In the genomic region with DNA sequence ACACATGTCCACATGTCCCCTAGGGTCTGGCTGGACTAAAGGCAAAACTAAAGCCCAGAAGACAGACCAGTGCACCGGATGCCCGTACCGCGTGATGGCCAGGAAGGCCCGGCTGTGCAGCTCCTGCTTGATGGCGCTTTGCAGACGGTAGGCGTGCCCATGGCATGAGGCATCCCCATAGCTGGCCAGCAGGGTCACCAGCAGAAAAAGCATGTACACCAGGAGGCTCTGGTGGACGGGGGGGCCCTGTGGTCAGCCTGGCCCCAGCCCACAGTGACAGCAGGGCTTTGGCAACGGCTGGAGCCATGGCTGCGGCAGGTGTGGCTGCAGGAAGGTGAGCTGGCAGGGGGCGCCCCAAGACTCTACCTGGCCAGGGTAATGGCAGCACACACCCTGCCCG, we compare ENCODE assay signal across 11 cellular contexts.
"Had no signal": no experiment of that assay in that cellular context is flagged by ENCODE, and none has a peak within 500 bp of the region (broad histone marks: within the 10 kb centered on the region; RNA-seq: fewer than 3 reads in every experiment).

No MANE protein-coding gene starts in this region.

- DNase-seq: activated naive CD4-positive, alpha-beta T cell; left ventricle myocardium inferior; natural killer cell; psoas muscle; stimulated activated CD4-positive, alpha-beta T cell treated with anti-CD3 and anti-CD28 coated beads, Interleukin-1b, Interleukin-23, amount 100 ng/mL, for 48 hours had no signal

- FAIRE-seq: astrocyte, bronchial epithelial cell, endometrium had no signal

- H3K4me3 ChIP-seq: left ventricle myocardium inferior, psoas muscle had no signal

- ATAC-seq: natural killer cell, psoas muscle, sciatic nerve had no signal

- H3K27ac ChIP-seq: left ventricle myocardium inferior, psoas muscle had no signal

- H3K9me3 Mint-ChIP-seq: memory B cell, natural killer cell had no signal

- H3K9me3 ChIP-seq: left ventricle myocardium inferior, mucosa of descending colon, psoas muscle had no signal

- H3K36me3 Mint-ChIP-seq: natural killer cell had no signal

- H3K27ac Mint-ChIP-seq: memory B cell, natural killer cell had no signal
